1 cellular context compared by ENCODE assay signal in the genomic region with DNA sequence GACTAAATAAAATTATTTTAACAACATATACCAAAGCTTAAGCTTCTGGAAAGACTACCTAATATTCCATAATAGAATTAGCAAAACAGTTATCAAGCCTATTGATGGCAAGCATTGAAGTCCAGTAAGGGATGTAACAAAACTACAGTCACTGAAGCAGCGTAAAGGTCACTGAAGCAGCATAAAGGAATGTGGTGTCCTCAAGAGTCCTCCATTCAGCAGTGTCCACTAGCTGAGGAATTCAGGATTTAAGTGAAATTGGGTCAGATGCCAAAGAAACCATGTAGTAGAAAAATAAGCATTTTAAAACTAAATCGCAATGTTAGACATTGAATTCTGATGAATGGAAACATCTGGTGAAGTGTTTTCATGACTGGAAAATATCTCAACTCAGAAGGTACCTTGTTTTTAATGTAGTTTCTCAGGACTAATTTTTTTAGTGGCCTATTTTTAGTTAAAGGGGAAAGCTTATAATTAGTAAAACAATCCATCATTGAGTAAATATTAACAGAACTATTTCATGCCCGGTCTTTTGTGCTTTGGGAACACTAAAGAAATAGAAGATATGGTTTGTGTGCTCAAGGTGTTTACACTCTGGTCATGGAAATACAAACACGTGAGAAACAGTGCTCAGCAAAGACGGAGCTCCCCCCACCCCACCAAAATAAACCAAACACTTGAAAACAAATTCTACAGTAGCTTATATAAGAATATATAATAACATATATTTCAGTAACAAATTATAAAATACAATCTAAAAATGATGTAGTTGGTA.
TF ChIP-seq lines count a peak whose summit lies in the region.

No MANE protein-coding gene starts in this region.

TF ChIP-seq in HEK293T, 16 proteins besides CTCF, POLR2A, EP300 and RAD21 (continued from another document):
- no peak for TF ChIP-seq BHLHE40 (IDR thresholded peaks at IDR 0.05; ENCODE audit: borderline replicate concordance)
- TF ChIP-seq SUZ12 (IDR thresholded peaks at IDR 0.05) = no peak
- no peak for TF ChIP-seq SP1 (IDR thresholded peaks at IDR 0.05)
- TF ChIP-seq FOXM1 (IDR thresholded peaks at IDR 0.05; ENCODE audit: borderline replicate concordance) = no peak
- TF ChIP-seq ZNF384 (IDR thresholded peaks at IDR 0.05) = no peak
- no peak for TF ChIP-seq L3MBTL2 (conservative IDR thresholded peaks at IDR 0.05)
- no peak for TF ChIP-seq HDGF (IDR thresholded peaks at IDR 0.05; ENCODE audit: borderline replicate concordance)
- no peak for TF ChIP-seq ELF4 (IDR thresholded peaks at IDR 0.05)
